11 cellular contexts compared by ENCODE assay signal in genomic region chr22:38228326-38228872, GRCh38. TPM values are rescaled to one million over a fixed set of nuclear protein-coding genes. Genes with fewer than 3 reads are reported as not detected.
DNase-seq lines count a peak whose midpoint lies in the region; ATAC-seq and TF ChIP-seq lines count a peak whose summit lies in the region.
"Had no signal": no experiment of that assay in that cellular context is flagged by ENCODE, and none has a peak within 500 bp of the region (broad histone marks: within the 10 kb centered on the region; RNA-seq: fewer than 3 reads in every experiment).

No MANE protein-coding gene starts in this region.

- WGBS in esophagus, 2 donors = 42 to 51% methylated on average over 3 of the region's 3 CpGs
- WGBS in ovary, 3 donors = 45 to 57% (median 51%) methylated on average over 3 of the region's 3 CpGs

- peaks cover 20% of the 10 kb centered on the region for H3K4me1 ChIP-seq in ACC112 (ENCODE audit: control insufficient read depth, insufficient read depth, low read length, unreplicated experiment)
- H3K4me1 ChIP-seq in Panc1 (ENCODE audit: control insufficient read depth, insufficient read depth, low read length) = peaks cover 9% of the 10 kb centered on the region
- H3K4me1 ChIP-seq in esophagus (ENCODE audit: control insufficient read depth in 2 of 2, insufficient read depth in 2 of 2, low read length in 1 of 2) = peaks cover 3 to 20% of the 10 kb centered on the region in 2 donors
- peaks cover 6% of the 10 kb centered on the region for H3K4me1 ChIP-seq in ovary (ENCODE audit: insufficient read depth)
- H3K4me1 ChIP-seq: HAP-1 had no signal

- DNase-seq in Panc1 (ENCODE audit: low read depth, low spot score) = no peak
- DNase-seq in ovary = no peak
- DNase-seq in foreskin fibroblast = no peak
- no peak for DNase-seq in GM13977 (ENCODE audit: low spot score)
- no peak for DNase-seq in activated CD4-positive, alpha-beta T cell treated with anti-CD3 and anti-CD28 coated beads for 1 hour
- DNase-seq: CD4-positive, CD25-positive, alpha-beta regulatory T cell; stimulated activated CD4-positive, alpha-beta T cell treated with anti-CD3 and anti-CD28 coated beads, Interleukin-4, amount 100 ng/mL, for 24 hours had no signal

- H3K27ac ChIP-seq in ACC112 (ENCODE audit: low read depth, low read length) (peak overlapping the region; percentile 89), Panc1 (ENCODE audit: low read length) (no peak overlapping the region), esophagus (ENCODE audit: low read depth in 2 of 2, low read length in 1 of 2) (peak overlapping the region; percentile 94 to 98), ovary (peak overlapping the region; percentile 4 to 20)

- H3K27me3 ChIP-seq in ACC112 (ENCODE audit: insufficient read depth, low read length) (no peaks in the 10 kb centered on the region), Panc1 (ENCODE audit: control insufficient read depth, insufficient read depth, low read length) (no peaks in the 10 kb centered on the region), esophagus (ENCODE audit: control insufficient read depth in 1 of 2, insufficient read depth in 2 of 2, low read length in 2 of 2) (no peaks in the 10 kb centered on the region), ovary (no peaks in the 10 kb centered on the region)

- POLR2A ChIA-PET in Panc1 (lab: Charles Lee) = no interaction called here

- ATAC-seq in Panc1 (peak; percentile 23), HG02852 (IDR thresholded peaks at IDR 0.05; ENCODE audit: unreplicated experiment) (no peak)

- no TSS peak for BruUV-seq in Panc1 (replicated peaks; lab: Mats Ljungman, UMichigan)

- no peak overlapping the region for H2AFZ ChIP-seq in ACC112 (ENCODE audit: low read length, unreplicated experiment)

- TF ChIP-seq EP300 in ovary (IDR thresholded peaks at IDR 0.05) = no peak

- H3K4me3 ChIP-seq in ACC112 (ENCODE audit: low read depth, low read length) = no peak overlapping the region
- H3K4me3 ChIP-seq in Panc1 (ENCODE audit: low read depth in 2 of 2, low read length in 2 of 2) = no peak overlapping the region
- H3K4me3 ChIP-seq in esophagus (ENCODE audit: low read depth in 1 of 2, low read length in 2 of 2) = no peak overlapping the region
- H3K4me3 ChIP-seq in ovary = no peak overlapping the region
- no peak overlapping the region for H3K4me3 ChIP-seq in foreskin fibroblast (ENCODE audit: low read depth in 1 of 2, low read length in 2 of 2)
- H3K4me3 ChIP-seq: HAP-1 had no signal

- CTCF ChIA-PET in Panc1 (lab: Charles Lee) = no interaction called here

- TF ChIP-seq CTCF in Panc1 (IDR thresholded peaks at IDR 0.05) (no peak), ovary (IDR thresholded peaks at IDR 0.05) (no peak), foreskin fibroblast (IDR thresholded peaks at IDR 0.05; ENCODE audit: low read depth, low read length) (no peak), GM13977 (IDR thresholded peaks at IDR 0.05; ENCODE audit: extremely low read depth, insufficient read depth, missing control alignments) (no peak)

- H3K9me3 ChIP-seq in Panc1 (ENCODE audit: control insufficient read depth, insufficient read depth, low read depth, low read length) = no peaks in the 10 kb centered on the region
- H3K9me3 ChIP-seq in esophagus (ENCODE audit: control insufficient read depth in 2 of 2, insufficient read depth in 1 of 2, low read depth in 1 of 2, low read length in 1 of 2) = no peaks in the 10 kb centered on the region
- H3K9me3 ChIP-seq in ovary = no peaks in the 10 kb centered on the region
- H3K9me3 ChIP-seq: HAP-1 had no signal

- H3K36me3 ChIP-seq in ACC112 (ENCODE audit: insufficient read depth, low read length) = no peaks in the 10 kb centered on the region; the same call in 1 of the 2 replicates
- no peaks in the 10 kb centered on the region for H3K36me3 ChIP-seq in Panc1 (ENCODE audit: control insufficient read depth, insufficient read depth, low read length)
- peaks cover 0 to 35% of the 10 kb centered on the region in 2 donors for H3K36me3 ChIP-seq in esophagus (ENCODE audit: control insufficient read depth in 2 of 2, insufficient read depth in 2 of 2, low read length in 1 of 2)
- no peaks in the 10 kb centered on the region for H3K36me3 ChIP-seq in ovary

- no peaks in the 10 kb centered on the region for H3K79me2 ChIP-seq in ACC112 (ENCODE audit: control insufficient read depth, insufficient read depth, low read length, unreplicated experiment)

- no peak for TF ChIP-seq POLR2A in ovary (IDR thresholded peaks at IDR 0.05)

- in situ Hi-C loops in Panc1 (cut with HindIII; ENCODE audit: low pct_unique_long_range_greater_than_20kb, low sequenced_read_pairs) = no loop called here
- in situ Hi-C loops in GM13977 (cut with MboI; ENCODE audit: low pct_unique_long_range_greater_than_20kb, low sequenced_read_pairs, unreplicated experiment) = no loop called here

- intact Hi-C loops in Panc1 (cut with micrococcal nuclease; ENCODE audit: unreplicated experiment) (no loop called here), ovary (cut with DNase I) (no loop called here)

RNA-seq across cellular contexts. Expression of gene MAFF, which starts 26.6 kb away (rescaled TPM):
- total RNA-seq in Panc1 (2021; ENCODE audit: unreplicated experiment) (6.4 TPM), ovary (100 to 1,000 TPM in 1 of 7 donors, 10 to 100 TPM in 6; 15.0 to 153 (median 19.4) TPM)
- 11.8 TPM for polyA plus RNA-seq in Panc1 (2012; ENCODE audit: insufficient read length)
- polyA plus RNA-seq in esophagus (10 to 100 TPM; 34.7 to 99.6 TPM), ovary (10 to 100 TPM; 13.3 to 25.2 TPM)

RNA-seq across cellular contexts. Expression of gene TMEM184B, which starts 44.4 kb away (rescaled TPM):
- total RNA-seq in Panc1 (2021; ENCODE audit: unreplicated experiment) (54.2 TPM), ovary (10 to 100 TPM; 24.9 to 48.3 (median 38.6) TPM)
- polyA plus RNA-seq in Panc1 (2012; ENCODE audit: insufficient read length) = 60.0 TPM
- polyA plus RNA-seq in esophagus (10 to 100 TPM; 10.8 to 14.4 TPM), ovary (10 to 100 TPM; 15.3 to 30.3 TPM)

RNA-seq across cellular contexts. Expression of gene PLA2G6, which starts 46.8 kb away (rescaled TPM):
- total RNA-seq in Panc1 (2021; ENCODE audit: unreplicated experiment) = 16.2 TPM
- 17.7 TPM for polyA plus RNA-seq in Panc1 (2012; ENCODE audit: insufficient read length)
- polyA plus RNA-seq in esophagus = 10 to 100 TPM; 14.5 to 36.3 TPM
- 10 to 100 TPM; 22.5 to 60.5 (median 39.4) TPM for total RNA-seq in ovary
- polyA plus RNA-seq in ovary = 10 to 100 TPM; 16.4 to 68.4 TPM
